Comparison of ENCODE assay signal across 9 cellular contexts in the genomic region with DNA sequence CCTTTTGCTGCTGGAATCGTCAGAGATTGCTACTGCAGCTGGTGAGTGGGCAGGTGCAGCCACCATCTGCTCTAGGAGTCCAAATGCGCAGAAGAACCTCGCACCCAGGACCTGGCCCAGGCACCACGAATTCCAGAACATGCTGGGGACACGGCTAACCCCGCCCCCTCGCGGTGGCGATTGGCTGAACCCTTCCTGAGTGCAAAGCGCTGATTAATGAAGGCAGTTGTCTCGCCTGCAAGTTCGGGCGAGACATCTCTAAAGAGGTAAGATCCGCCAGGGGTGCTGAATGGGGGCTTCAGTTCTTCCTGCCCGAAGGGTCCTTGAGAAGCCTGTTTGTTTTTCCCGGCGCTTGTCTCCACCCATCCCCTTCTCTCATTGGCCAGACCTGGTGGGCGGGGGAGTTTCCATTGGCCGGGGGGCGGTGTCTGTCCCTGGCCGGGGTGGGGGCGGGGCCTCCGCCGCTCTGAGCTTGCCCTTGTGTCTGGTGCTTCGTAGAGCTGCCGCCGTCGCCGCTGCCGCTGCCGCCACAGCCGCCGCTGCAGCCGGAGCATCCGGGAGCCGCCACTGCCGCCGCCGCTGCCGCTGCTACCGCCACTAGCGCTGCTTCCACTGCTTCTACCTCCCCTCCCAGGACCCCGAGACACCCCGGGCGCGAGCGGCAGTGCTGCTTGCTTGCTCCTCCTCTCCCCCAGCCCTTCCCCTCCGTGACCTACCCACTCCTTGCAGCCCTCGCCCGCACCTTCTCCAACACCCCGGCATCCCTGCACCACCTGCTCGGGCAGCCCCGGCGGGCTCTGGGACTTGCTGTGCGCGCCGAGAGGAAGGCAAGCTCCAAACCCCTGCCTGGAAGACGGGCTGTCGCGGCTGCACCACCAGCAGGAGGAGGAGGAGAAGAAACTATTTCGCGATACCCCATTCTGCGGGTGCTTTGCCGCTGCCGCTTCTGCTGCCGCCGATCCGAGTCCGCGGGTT. TPM values are rescaled to one million over a fixed set of nuclear protein-coding genes. Genes with fewer than 3 reads are reported as not detected.
DNase-seq lines count a peak whose midpoint lies in the region; ATAC-seq and TF ChIP-seq lines count a peak whose summit lies in the region.
"Had no signal": no experiment of that assay in that cellular context is flagged by ENCODE, and none has a peak within 500 bp of the region (broad histone marks: within the 10 kb centered on the region; RNA-seq: fewer than 3 reads in every experiment).

A gene (plus strand): TSS at position 495 of the 975 bp plus-strand sequence.

- peak; percentile 88 for ATAC-seq in HG03378 (IDR thresholded peaks at IDR 0.05; ENCODE audit: unreplicated experiment)
- peak; percentile 93 for ATAC-seq in memory B cell (ENCODE audit: low read depth)
- ATAC-seq: HCT116 had no signal

- TF ChIP-seq CTCF in AG10803 (conservative IDR thresholded peaks at IDR 0.05; ENCODE audit: low read length) (peak; percentile 25), endodermal cell (conservative IDR thresholded peaks at IDR 0.05) (peak; percentile 45)

- H3K27me3 Mint-ChIP-seq in endodermal cell (ENCODE audit: insufficient read depth) (peaks cover 17% of the 10 kb centered on the region), memory B cell (peaks cover 16% of the 10 kb centered on the region)

- peaks cover 47% of the 10 kb centered on the region for H3K4me1 Mint-ChIP-seq in endodermal cell
- H3K4me1 Mint-ChIP-seq in memory B cell, result peaks cover 14% of the 10 kb centered on the region

- H3K36me3 ChIP-seq in endodermal cell (ENCODE audit: control insufficient read depth, insufficient read depth, low read length), result no peaks in the 10 kb centered on the region

- DNase-seq in AG10803 (ENCODE audit: low read depth), result peak; percentile 75
- peak; percentile 66 for DNase-seq in GM19238 (ENCODE audit: insufficient read length, low spot score)
- DNase-seq in NCI-H526 treated with DMSO at 0.1 percent for 48 hours (lab: John Stamatoyannopoulos, UW), result peak; percentile 1
- peak; percentile 82 for DNase-seq in activated CD8-positive, alpha-beta memory T cell treated with anti-CD3 and anti-CD28 coated beads, Interleukin-2, amount 50 U/mL, for 48 hours
- DNase-seq in endodermal cell, result peak; percentile 99
- peak; percentile 39 to 45 for DNase-seq in memory B cell (ENCODE audit: low spot score in 2 of 2)
- peak; percentile 28 to 33 (median 28) for DNase-seq in stimulated activated CD4-positive, alpha-beta T cell treated with anti-CD3 and anti-CD28 coated beads, TNF-alpha, amount 100 ng/mL, for 4 hours (ENCODE audit: low read depth in 3 of 3)

- WGBS in endodermal cell (ENCODE audit: insufficient coverage in 1 of 2, insufficient read length in 1 of 2), 2 experiments, result 0% methylated on average over 17 to 70 of the region's 70 CpGs

- H3K27ac Mint-ChIP-seq in endodermal cell, result peak within 1 kb of the TSS; percentile 95
- no peak within 1 kb of the TSS for H3K27ac Mint-ChIP-seq in memory B cell

- H3K4me3 Mint-ChIP-seq in endodermal cell (peak within 1 kb of the TSS; percentile 78), memory B cell (peak within 1 kb of the TSS; percentile 61)

- H3K9me3 Mint-ChIP-seq in endodermal cell, result no peaks in the 10 kb centered on the region
- peaks cover 2% of the 10 kb centered on the region for H3K9me3 Mint-ChIP-seq in memory B cell

- H3K36me3 Mint-ChIP-seq in endodermal cell (ENCODE audit: low read depth) (no peaks in the 10 kb centered on the region), memory B cell (peaks cover 1% of the 10 kb centered on the region)

- peaks cover 10% of the 10 kb centered on the region for H3K4me1 ChIP-seq in endodermal cell (ENCODE audit: control insufficient read depth, insufficient read depth, low read length)

- H3K4me3 ChIP-seq in AG10803 (ENCODE audit: low read length) (peak within 1 kb of the TSS; percentile 59), endodermal cell (ENCODE audit: low read length) (peak within 1 kb of the TSS; percentile 91)

- peak within 1 kb of the TSS; percentile 75 for H3K27ac ChIP-seq in endodermal cell (ENCODE audit: low read depth, low read length)

- no peaks in the 10 kb centered on the region for H3K27me3 ChIP-seq in endodermal cell (ENCODE audit: control insufficient read depth, insufficient read depth, low read length, poor library complexity, severe bottlenecking)

- peak within 1 kb of the TSS; percentile 44 for H3K9ac ChIP-seq in endodermal cell (ENCODE audit: extremely low read depth, low read length, poor library complexity, severe bottlenecking)

- H3K9me3 ChIP-seq in endodermal cell (ENCODE audit: control insufficient read depth, low read length), result no peaks in the 10 kb centered on the region

RNA-seq across cellular contexts. Expression of the gene that starts here (rescaled TPM):
- total RNA-seq in endodermal cell, result 10 to 100 TPM; 24.1 to 29.8 TPM
- 8.7 TPM for polyA plus RNA-seq in endodermal cell (2013, experiment 1 of 2)
- 8.2 TPM for polyA plus RNA-seq in endodermal cell (2013, experiment 2 of 2)

Comparison
In these comparisons a context has a peak if more than half of its experiments do, and no peak if none do; other contexts are left out.
1. Peak in every context shown above with its lines: DNase-seq, ATAC-seq, H3K4me3 ChIP-seq and H3K27ac ChIP-seq.
2. DNase-seq: peak in every context shown above with its lines; median percentile 99 in endodermal cell; 82 in activated CD8-positive, alpha-beta memory T cell treated with anti-CD3 and anti-CD28 coated beads, Interleukin-2, amount 50 U/mL, for 48 hours; 75 in AG10803; 66 in GM19238; 42 in memory B cell; 28 in stimulated activated CD4-positive, alpha-beta T cell treated with anti-CD3 and anti-CD28 coated beads, TNF-alpha, amount 100 ng/mL, for 4 hours; 1 in NCI-H526 treated with DMSO at 0.1 percent for 48 hours.